Comparison of ENCODE assay signal across 14 cellular contexts in the genomic region with DNA sequence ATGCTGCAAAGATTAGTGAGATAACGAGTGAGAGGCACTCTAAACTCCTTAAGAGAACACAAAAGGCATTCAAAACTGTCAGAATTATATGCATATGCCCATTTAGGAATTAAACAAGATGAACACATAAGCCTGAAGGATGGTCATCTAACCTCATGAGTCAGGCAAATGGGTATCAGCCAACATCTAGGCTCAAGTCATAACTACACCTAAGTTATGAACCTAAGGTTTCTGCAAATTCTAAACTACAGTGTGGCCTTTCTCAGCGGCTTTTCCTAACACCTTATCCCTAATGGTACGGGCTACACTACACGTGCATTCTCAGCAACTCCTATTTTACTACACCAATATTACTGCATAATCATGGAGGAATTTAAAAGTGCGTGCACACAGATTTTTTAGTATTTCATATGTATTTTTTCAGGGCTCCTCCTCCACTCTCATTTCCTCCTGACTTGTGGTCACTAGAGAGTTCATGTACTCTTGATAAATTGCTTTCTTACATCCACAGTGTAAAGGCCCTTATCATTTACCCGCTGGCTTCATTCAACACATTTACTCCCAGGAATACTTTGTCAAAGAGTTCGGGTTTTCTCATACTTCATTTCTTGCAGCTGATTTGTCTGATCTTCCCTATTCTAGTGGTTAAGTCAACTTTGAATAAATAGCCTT.
"Had no signal": no experiment of that assay in that cellular context is flagged by ENCODE, and none has a peak within 500 bp of the region (broad histone marks: within the 10 kb centered on the region; RNA-seq: fewer than 3 reads in every experiment).

No MANE protein-coding gene starts in this region.

- H3K27me3 Mint-ChIP-seq: natural killer cell treated with Interleukin-12 subunit alpha and Interleukin-12 subunit beta and Interleukin-15 and Interleukin-18, amount 100 ng/mL, for 72 hours had no signal

- H3K4me3 Mint-ChIP-seq: natural killer cell treated with Interleukin-12 subunit alpha and Interleukin-12 subunit beta and Interleukin-15 and Interleukin-18, amount 100 ng/mL, for 72 hours; T-helper 1 cell treated with Interleukin-12 subunit alpha and Interleukin-12 subunit beta and Interleukin-4 antibody, amounts not matched to agents 30 μg/mL and 1 μg/mL, for 36 hours had no signal

- H3K4me3 ChIP-seq: adrenal gland, ovary had no signal

- H3K27ac ChIP-seq: adrenal gland, brain microvascular endothelial cell, ovary had no signal

- ATAC-seq: natural killer cell treated with Interleukin-12 subunit alpha and Interleukin-12 subunit beta and Interleukin-15 and Interleukin-18, amount 100 ng/mL, for 72 hours; SK-N-SH treated with all-trans-retinoic acid at 6 μM for 48 hours; stimulated activated naive CD8-positive, alpha-beta T cell treated with anti-CD3 and anti-CD28 coated beads, Interleukin-15, Interleukin-2, amounts not matched to agents 100 U/mL and 50 U/mL, for 24 hours had no signal

- H3K27ac Mint-ChIP-seq: T-helper 1 cell treated with Interleukin-12 subunit alpha and Interleukin-12 subunit beta and Interleukin-4 antibody, amounts not matched to agents 30 μg/mL and 1 μg/mL, for 36 hours had no signal

- DNase-seq: activated CD4-positive, alpha-beta T cell treated with anti-CD3 and anti-CD28 coated beads, Interleukin-2, amount 50 U/mL, for 4 hours; activated naive CD4-positive, alpha-beta T cell treated with anti-CD3 and anti-CD28 coated beads, Interleukin-2, amount 50 U/mL, for 16 hours; activated T-cell treated with anti-CD3 and anti-CD28 coated beads, Interleukin-2, amount 50 U/mL, for 1 hour; adrenal gland; brain microvascular endothelial cell; kidney glomerular epithelial cell; ovary; stimulated activated CD4-positive, alpha-beta T cell treated with anti-CD3 and anti-CD28 coated beads, Interleukin-4, amount 100 ng/mL, for 1 hour; stimulated activated CD8-positive, alpha-beta memory T cell treated with anti-CD3 and anti-CD28 coated beads, Interleukin-4, amount 100 ng/mL, for 48 hours; stimulated activated naive CD8-positive, alpha-beta T cell treated with anti-CD3 and anti-CD28 coated beads, Interleukin-15, Interleukin-2, amounts not matched to agents 100 U/mL and 50 U/mL, for 24 hours had no signal

- FAIRE-seq: colon had no signal

- H3K36me3 Mint-ChIP-seq: natural killer cell treated with Interleukin-12 subunit alpha and Interleukin-12 subunit beta and Interleukin-15 and Interleukin-18, amount 100 ng/mL, for 72 hours had no signal

- H3K27me3 ChIP-seq: adrenal gland, brain microvascular endothelial cell, ovary had no signal

- H3K4me1 ChIP-seq: adrenal gland had no signal

- H3K9me3 Mint-ChIP-seq: natural killer cell treated with Interleukin-12 subunit alpha and Interleukin-12 subunit beta and Interleukin-15 and Interleukin-18, amount 100 ng/mL, for 72 hours; T-helper 1 cell treated with Interleukin-12 subunit alpha and Interleukin-12 subunit beta and Interleukin-4 antibody, amounts not matched to agents 30 μg/mL and 1 μg/mL, for 36 hours had no signal

- H3K9me3 ChIP-seq: adrenal gland, ovary had no signal

- H3K36me3 ChIP-seq: adrenal gland, ovary had no signal
